22 cellular contexts compared by ENCODE assay signal in genomic region chr9:20219437-20219836, GRCh38.
DNase-seq lines count a peak whose midpoint lies in the region; ATAC-seq, FAIRE-seq and TF ChIP-seq lines count a peak whose summit lies in the region.
"Had no signal": no experiment of that assay in that cellular context is flagged by ENCODE, and none has a peak within 500 bp of the region (broad histone marks: within the 10 kb centered on the region; RNA-seq: fewer than 3 reads in every experiment).

No MANE protein-coding gene starts in this region.

- TF ChIP-seq CTCF in LNCaP clone FGC (IDR thresholded peaks at IDR 0.05; ENCODE audit: control insufficient read depth, extremely low read depth, insufficient read depth): no peak
- no peak for TF ChIP-seq CTCF in RWPE2 (IDR thresholded peaks at IDR 0.05; ENCODE audit: poor library complexity, severe bottlenecking)
- no peak for TF ChIP-seq CTCF in pancreas (IDR thresholded peaks at IDR 0.05)

- no peaks in the 10 kb centered on the region for H3K36me3 ChIP-seq in RWPE2 (ENCODE audit: low read depth)
- H3K36me3 ChIP-seq in pancreas: no peaks in the 10 kb centered on the region
- H3K36me3 ChIP-seq: BLaER1 had no signal

- H3K4me3 ChIP-seq in LNCaP clone FGC (ENCODE audit: low read depth, low read length): no peak overlapping the region
- H3K4me3 ChIP-seq in RWPE2 (ENCODE audit: severe bottlenecking): no peak overlapping the region
- no peak overlapping the region for H3K4me3 ChIP-seq in pancreas
- H3K4me3 ChIP-seq: BLaER1 had no signal

- WGBS in pancreas, 2 donors: 14 to 18% methylated on average over 5 of the region's 5 CpGs

- intact Hi-C loops in pancreas (cut with DNase I): no loop called here

- H3K27ac ChIP-seq in RWPE2 (ENCODE audit: poor library complexity, severe bottlenecking) (peak overlapping the region; percentile 62), pancreas (no peak overlapping the region)
- H3K27ac ChIP-seq: BLaER1 had no signal

- no peak for FAIRE-seq in pancreas (lab: Jason Lieb, UNC)

- ATAC-seq in RWPE2 (ENCODE audit: low read depth) (no peak), esophagus mucosa (peak; percentile 79), pancreas (peak; percentile 83 to 91 (median 88)), GM19023 (IDR thresholded peaks at IDR 0.05; ENCODE audit: unreplicated experiment) (no peak), HG03045 (IDR thresholded peaks at IDR 0.05; ENCODE audit: unreplicated experiment) (no peak)
- ATAC-seq: PC-3 had no signal

- H3K9me3 ChIP-seq in RWPE2 (ENCODE audit: severe bottlenecking) (no peaks in the 10 kb centered on the region), pancreas (no peaks in the 10 kb centered on the region)
- H3K9me3 ChIP-seq: BLaER1, SK-N-SH had no signal

- DNase-seq in LNCaP clone FGC (ENCODE audit: low read depth): peak; percentile 11
- DNase-seq in RWPE2 (ENCODE audit: low spot score): no peak
- DNase-seq in pancreas: peak in 1 of 6 donors; percentile 16
- DNase-seq in DMS79 (lab: John Stamatoyannopoulos, UW): no peak
- DNase-seq: CD4-positive, alpha-beta T cell; COR-L47; DMS79 treated with DMSO at 0.1 percent for 48 hours; H7; KBM-7; NCI-H1105; NCI-H146; NCI-H2029 treated with DMSO at 0.1 percent for 48 hours; NCI-H2171; NCI-H345; PC-3; RPMI8226; SIG-M5; SK-N-SH had no signal

- H3K4me1 ChIP-seq in RWPE2 (ENCODE audit: insufficient read depth, poor library complexity, severe bottlenecking): peaks cover 6% of the 10 kb centered on the region
- H3K4me1 ChIP-seq in pancreas: peaks cover 0 to 9% (median 0%) of the 10 kb centered on the region in 3 donors
- H3K4me1 ChIP-seq: BLaER1 had no signal

- H3K27me3 ChIP-seq in RWPE2 (ENCODE audit: insufficient read depth, poor library complexity, severe bottlenecking) (no peaks in the 10 kb centered on the region), pancreas (no peaks in the 10 kb centered on the region)
- H3K27me3 ChIP-seq: BLaER1 had no signal

Comparison
In these comparisons a context has a peak if more than half of its experiments do, and no peak if none do; other contexts are left out.
1. ATAC-seq: peak in esophagus mucosa (single experiment) and pancreas (4 of 4); none in RWPE2 (single experiment), GM19023 (single experiment) and HG03045 (single experiment).